Comparison of ENCODE assay signal across 1 cellular context in the genomic region with DNA sequence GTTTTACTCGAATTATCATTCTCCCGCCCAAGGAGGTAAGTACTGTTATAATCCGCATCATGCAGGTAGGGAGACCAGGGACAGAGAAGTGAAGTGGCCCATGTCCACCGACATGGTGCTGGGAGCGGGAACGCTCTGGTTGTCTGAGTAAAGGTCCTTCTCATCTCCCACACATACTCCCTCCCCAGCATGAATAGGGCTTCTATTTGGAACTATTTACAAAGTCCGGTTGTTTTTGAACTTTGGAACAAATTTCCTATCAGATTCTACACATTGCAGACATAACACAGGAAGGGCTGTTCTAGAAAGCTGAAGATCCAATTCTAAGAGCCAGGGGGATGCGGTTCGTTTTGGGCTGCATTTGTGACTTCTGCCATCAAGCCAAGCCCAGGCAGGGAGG.
A peak's percentile ranks its signal among the peaks of the same experiment; 100 is the strongest.
TF ChIP-seq lines count a peak whose summit lies in the region.

No MANE protein-coding gene starts in this region.

TF ChIP-seq in HepG2, 621 proteins besides CTCF, POLR2A, EP300 and RAD21 (continued from another document and continues in another):
- TF ChIP-seq, protein P1, sequence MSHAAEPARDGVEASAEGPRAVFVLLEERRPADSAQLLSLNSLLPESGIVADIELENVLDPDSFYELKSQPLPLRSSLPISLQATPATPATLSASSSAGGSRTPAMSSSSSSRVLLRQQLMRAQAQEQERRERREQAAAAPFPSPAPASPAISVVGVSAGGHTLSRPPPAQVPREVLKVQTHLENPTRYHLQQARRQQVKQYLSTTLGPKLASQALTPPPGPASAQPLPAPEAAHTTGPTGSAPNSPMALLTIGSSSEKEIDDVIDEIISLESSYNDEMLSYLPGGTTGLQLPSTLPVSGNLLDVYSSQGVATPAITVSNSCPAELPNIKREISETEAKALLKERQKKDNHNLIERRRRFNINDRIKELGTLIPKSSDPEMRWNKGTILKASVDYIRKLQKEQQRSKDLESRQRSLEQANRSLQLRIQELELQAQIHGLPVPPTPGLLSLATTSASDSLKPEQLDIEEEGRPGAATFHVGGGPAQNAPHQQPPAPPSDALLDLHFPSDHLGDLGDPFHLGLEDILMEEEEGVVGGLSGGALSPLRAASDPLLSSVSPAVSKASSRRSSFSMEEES (CRISPR knock-in tag; IDR thresholded peaks at IDR 0.05): 0 out of 2 replicates have a peak, but pooled peaks have one; percentile 31
- TF ChIP-seq POGK (CRISPR knock-in tag; conservative IDR thresholded peaks at IDR 0.05) (no peak), HNF4A (CRISPR knock-in tag; IDR thresholded peaks at IDR 0.05) (peak; percentile 88), ZNF644 (CRISPR knock-in tag; IDR thresholded peaks at IDR 0.05; ENCODE audit: low read depth) (peak; percentile 54; the same call in 1 of the 2 replicates), RFXAP (CRISPR knock-in tag; IDR thresholded peaks at IDR 0.05; ENCODE audit: borderline replicate concordance) (no peak), ZBTB4 (CRISPR knock-in tag; IDR thresholded peaks at IDR 0.05; ENCODE audit: borderline replicate concordance) (no peak), SOX13 (IDR thresholded peaks at IDR 0.05) (no peak), SOX13 (CRISPR knock-in tag; conservative IDR thresholded peaks at IDR 0.05 in 1 of 2, IDR thresholded peaks at IDR 0.05 in 1 of 2) (peak in 1 of 2 experiments; percentile 57; a peak in 2 of 4 replicates), TBP (CRISPR knock-in tag; IDR thresholded peaks at IDR 0.05) (no peak), FOXP1 (IDR thresholded peaks at IDR 0.05) (no peak), FOXP1 (CRISPR knock-in tag; IDR thresholded peaks at IDR 0.05) (peak; percentile 33; the same call in 1 of the 2 replicates), CENPX (CRISPR knock-in tag; IDR thresholded peaks at IDR 0.05) (no peak), ZNF446 (CRISPR knock-in tag; IDR thresholded peaks at IDR 0.05) (no peak), SNAPC2 (CRISPR knock-in tag; IDR thresholded peaks at IDR 0.05) (no peak), ZBTB10 (CRISPR knock-in tag; IDR thresholded peaks at IDR 0.05; ENCODE audit: borderline replicate concordance) (no peak), ONECUT2 (CRISPR knock-in tag; IDR thresholded peaks at IDR 0.05) (no peak), GFI1 (CRISPR knock-in tag; IDR thresholded peaks at IDR 0.05; ENCODE audit: borderline replicate concordance) (peak; percentile 34; the same call in 1 of the 2 replicates), NR2F6 (IDR thresholded peaks at IDR 0.05) (peak; percentile 50), NR2F6 (CRISPR knock-in tag; IDR thresholded peaks at IDR 0.05) (0 out of 2 replicates have a peak, but pooled peaks have one; percentile 32), ZNF557 (CRISPR knock-in tag; IDR thresholded peaks at IDR 0.05) (no peak), PHF5A (CRISPR knock-in tag; IDR thresholded peaks at IDR 0.05; ENCODE audit: low read depth, unreplicated experiment) (peak; percentile 20), BCL6 (CRISPR knock-in tag; IDR thresholded peaks at IDR 0.05) (peak; percentile 82), CCAR2 (optimal IDR thresholded peaks at IDR 0.05; ENCODE audit: low read depth, low read length) (no peak), RBM39 (IDR thresholded peaks at IDR 0.05; ENCODE audit: low read depth, low read length, poor library complexity, severe bottlenecking) (no peak), MEF2D (CRISPR knock-in tag; IDR thresholded peaks at IDR 0.05) (no peak), RORA (CRISPR knock-in tag; IDR thresholded peaks at IDR 0.05) (no peak), PAX8 (CRISPR knock-in tag; IDR thresholded peaks at IDR 0.05; ENCODE audit: borderline replicate concordance) (no peak), HNRNPL (IDR thresholded peaks at IDR 0.05; ENCODE audit: low read depth, low read length) (no peak), DPF2 (CRISPR knock-in tag; IDR thresholded peaks at IDR 0.05; ENCODE audit: borderline replicate concordance, low read depth) (peak; percentile 77), FOXA3 (CRISPR knock-in tag; IDR thresholded peaks at IDR 0.05) (peak; percentile 72), ZNF121 (CRISPR knock-in tag; IDR thresholded peaks at IDR 0.05) (no peak), SIX4 (CRISPR knock-in tag; IDR thresholded peaks at IDR 0.05) (peak; percentile 17; the same call in 1 of the 2 replicates), LCORL (IDR thresholded peaks at IDR 0.05) (peak; percentile 7; the same call in 1 of the 2 replicates), LCORL (CRISPR knock-in tag; IDR thresholded peaks at IDR 0.05) (peak; percentile 83)
- TF ChIP-seq, protein P2, sequence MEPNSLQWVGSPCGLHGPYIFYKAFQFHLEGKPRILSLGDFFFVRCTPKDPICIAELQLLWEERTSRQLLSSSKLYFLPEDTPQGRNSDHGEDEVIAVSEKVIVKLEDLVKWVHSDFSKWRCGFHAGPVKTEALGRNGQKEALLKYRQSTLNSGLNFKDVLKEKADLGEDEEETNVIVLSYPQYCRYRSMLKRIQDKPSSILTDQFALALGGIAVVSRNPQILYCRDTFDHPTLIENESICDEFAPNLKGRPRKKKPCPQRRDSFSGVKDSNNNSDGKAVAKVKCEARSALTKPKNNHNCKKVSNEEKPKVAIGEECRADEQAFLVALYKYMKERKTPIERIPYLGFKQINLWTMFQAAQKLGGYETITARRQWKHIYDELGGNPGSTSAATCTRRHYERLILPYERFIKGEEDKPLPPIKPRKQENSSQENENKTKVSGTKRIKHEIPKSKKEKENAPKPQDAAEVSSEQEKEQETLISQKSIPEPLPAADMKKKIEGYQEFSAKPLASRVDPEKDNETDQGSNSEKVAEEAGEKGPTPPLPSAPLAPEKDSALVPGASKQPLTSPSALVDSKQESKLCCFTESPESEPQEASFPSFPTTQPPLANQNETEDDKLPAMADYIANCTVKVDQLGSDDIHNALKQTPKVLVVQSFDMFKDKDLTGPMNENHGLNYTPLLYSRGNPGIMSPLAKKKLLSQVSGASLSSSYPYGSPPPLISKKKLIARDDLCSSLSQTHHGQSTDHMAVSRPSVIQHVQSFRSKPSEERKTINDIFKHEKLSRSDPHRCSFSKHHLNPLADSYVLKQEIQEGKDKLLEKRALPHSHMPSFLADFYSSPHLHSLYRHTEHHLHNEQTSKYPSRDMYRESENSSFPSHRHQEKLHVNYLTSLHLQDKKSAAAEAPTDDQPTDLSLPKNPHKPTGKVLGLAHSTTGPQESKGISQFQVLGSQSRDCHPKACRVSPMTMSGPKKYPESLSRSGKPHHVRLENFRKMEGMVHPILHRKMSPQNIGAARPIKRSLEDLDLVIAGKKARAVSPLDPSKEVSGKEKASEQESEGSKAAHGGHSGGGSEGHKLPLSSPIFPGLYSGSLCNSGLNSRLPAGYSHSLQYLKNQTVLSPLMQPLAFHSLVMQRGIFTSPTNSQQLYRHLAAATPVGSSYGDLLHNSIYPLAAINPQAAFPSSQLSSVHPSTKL (CRISPR knock-in tag; IDR thresholded peaks at IDR 0.05): peak; percentile 76
- TF ChIP-seq, protein P3, sequence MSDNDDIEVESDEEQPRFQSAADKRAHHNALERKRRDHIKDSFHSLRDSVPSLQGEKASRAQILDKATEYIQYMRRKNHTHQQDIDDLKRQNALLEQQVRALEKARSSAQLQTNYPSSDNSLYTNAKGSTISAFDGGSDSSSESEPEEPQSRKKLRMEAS (IDR thresholded peaks at IDR 0.05): peak; percentile 58; the same call in 1 of the 2 replicates
- TF ChIP-seq, protein P4, sequence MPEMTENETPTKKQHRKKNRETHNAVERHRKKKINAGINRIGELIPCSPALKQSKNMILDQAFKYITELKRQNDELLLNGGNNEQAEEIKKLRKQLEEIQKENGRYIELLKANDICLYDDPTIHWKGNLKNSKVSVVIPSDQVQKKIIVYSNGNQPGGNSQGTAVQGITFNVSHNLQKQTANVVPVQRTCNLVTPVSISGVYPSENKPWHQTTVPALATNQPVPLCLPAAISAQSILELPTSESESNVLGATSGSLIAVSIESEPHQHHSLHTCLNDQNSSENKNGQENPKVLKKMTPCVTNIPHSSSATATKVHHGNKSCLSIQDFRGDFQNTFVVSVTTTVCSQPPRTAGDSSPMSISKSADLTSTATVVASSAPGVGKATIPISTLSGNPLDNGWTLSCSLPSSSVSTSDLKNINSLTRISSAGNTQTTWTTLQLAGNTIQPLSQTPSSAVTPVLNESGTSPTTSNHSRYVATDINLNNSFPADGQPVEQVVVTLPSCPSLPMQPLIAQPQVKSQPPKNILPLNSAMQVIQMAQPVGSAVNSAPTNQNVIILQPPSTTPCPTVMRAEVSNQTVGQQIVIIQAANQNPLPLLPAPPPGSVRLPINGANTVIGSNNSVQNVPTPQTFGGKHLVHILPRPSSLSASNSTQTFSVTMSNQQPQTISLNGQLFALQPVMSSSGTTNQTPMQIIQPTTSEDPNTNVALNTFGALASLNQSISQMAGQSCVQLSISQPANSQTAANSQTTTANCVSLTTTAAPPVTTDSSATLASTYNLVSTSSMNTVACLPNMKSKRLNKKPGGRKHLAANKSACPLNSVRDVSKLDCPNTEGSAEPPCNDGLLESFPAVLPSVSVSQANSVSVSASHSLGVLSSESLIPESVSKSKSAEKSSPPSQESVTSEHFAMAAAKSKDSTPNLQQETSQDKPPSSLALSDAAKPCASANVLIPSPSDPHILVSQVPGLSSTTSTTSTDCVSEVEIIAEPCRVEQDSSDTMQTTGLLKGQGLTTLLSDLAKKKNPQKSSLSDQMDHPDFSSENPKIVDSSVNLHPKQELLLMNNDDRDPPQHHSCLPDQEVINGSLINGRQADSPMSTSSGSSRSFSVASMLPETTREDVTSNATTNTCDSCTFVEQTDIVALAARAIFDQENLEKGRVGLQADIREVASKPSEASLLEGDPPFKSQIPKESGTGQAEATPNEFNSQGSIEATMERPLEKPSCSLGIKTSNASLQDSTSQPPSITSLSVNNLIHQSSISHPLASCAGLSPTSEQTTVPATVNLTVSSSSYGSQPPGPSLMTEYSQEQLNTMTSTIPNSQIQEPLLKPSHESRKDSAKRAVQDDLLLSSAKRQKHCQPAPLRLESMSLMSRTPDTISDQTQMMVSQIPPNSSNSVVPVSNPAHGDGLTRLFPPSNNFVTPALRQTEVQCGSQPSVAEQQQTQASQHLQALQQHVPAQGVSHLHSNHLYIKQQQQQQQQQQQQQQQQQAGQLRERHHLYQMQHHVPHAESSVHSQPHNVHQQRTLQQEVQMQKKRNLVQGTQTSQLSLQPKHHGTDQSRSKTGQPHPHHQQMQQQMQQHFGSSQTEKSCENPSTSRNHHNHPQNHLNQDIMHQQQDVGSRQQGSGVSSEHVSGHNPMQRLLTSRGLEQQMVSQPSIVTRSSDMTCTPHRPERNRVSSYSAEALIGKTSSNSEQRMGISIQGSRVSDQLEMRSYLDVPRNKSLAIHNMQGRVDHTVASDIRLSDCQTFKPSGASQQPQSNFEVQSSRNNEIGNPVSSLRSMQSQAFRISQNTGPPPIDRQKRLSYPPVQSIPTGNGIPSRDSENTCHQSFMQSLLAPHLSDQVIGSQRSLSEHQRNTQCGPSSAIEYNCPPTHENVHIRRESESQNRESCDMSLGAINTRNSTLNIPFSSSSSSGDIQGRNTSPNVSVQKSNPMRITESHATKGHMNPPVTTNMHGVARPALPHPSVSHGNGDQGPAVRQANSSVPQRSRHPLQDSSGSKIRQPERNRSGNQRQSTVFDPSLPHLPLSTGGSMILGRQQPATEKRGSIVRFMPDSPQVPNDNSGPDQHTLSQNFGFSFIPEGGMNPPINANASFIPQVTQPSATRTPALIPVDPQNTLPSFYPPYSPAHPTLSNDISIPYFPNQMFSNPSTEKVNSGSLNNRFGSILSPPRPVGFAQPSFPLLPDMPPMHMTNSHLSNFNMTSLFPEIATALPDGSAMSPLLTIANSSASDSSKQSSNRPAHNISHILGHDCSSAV (CRISPR knock-in tag; IDR thresholded peaks at IDR 0.05; ENCODE audit: borderline replicate concordance): no peak
